In the genomic region with DNA sequence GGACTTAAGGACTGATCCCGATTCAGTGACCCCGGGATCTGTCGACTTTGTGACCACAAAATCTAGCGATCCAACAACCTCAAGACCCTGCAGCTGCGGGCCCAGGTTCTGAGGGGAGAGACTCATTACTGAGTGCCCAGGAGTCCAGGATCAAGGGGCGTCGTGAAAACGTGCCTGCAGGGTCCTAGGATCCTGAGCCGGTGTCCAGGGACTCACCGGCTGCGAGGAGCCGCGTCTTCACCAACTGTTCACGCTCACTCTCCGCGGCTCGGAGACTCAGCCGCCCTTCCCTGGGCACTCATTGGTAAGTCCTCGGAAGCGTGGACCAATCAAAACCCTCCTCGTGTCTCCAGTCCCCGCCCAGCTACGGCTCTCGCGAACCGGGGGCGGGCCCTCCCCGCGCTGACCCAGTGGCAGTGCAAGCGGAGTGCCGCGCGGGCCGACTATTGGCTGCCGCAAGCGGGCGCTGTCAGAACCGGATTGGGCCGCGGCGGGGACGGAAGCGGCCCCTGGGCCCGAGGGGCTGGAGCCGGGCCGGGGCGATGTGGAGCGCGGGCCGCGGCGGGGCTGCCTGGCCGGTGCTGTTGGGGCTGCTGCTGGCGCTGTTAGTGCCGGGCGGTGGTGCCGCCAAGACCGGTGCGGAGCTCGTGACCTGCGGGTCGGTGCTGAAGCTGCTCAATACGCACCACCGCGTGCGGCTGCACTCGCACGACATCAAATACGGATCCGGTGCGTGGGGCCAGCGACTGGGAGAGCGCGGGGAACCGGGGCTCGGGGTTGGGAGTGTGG, we compare ENCODE assay signal across 8 cellular contexts. TPM values are rescaled to one million over a fixed set of nuclear protein-coding genes. Genes with fewer than 3 reads are reported as not detected.
DNase-seq lines count a peak whose midpoint lies in the region; ATAC-seq and TF ChIP-seq lines count a peak whose summit lies in the region.

TSS of gene SDF2L1 (plus strand) at position 508 of the 789 bp plus-strand sequence. CDS start at position 543, 35 bp downstream.

- no peaks in the 10 kb centered on the region for H3K36me3 ChIP-seq in CD4-positive, CD25-positive, alpha-beta regulatory T cell (ENCODE audit: control insufficient read depth, insufficient read depth, low read length)
- peaks cover 0 to 34% of the 10 kb centered on the region in 2 donors for H3K36me3 ChIP-seq in left lung

- H3K36me3 Mint-ChIP-seq in CD4-positive, CD25-positive, alpha-beta regulatory T cell = peaks cover 19% of the 10 kb centered on the region

- no peaks in the 10 kb centered on the region for H3K9me3 ChIP-seq in CD4-positive, CD25-positive, alpha-beta regulatory T cell (ENCODE audit: control insufficient read depth in 2 of 2, low read length in 2 of 2)
- H3K9me3 ChIP-seq in left lung = no peaks in the 10 kb centered on the region

- peaks cover 7 to 33% (median 27%) of the 10 kb centered on the region in 4 donors for H3K4me1 Mint-ChIP-seq in CD4-positive, CD25-positive, alpha-beta regulatory T cell

- peak within 1 kb of the TSS; percentile 84 to 97 (median 95) for H3K27ac Mint-ChIP-seq in CD4-positive, CD25-positive, alpha-beta regulatory T cell

- ATAC-seq in CD4-positive, CD25-positive, alpha-beta regulatory T cell (ENCODE audit: low read depth in 2 of 2) = peak; percentile 97 to 99
- ATAC-seq in GM19438 (IDR thresholded peaks at IDR 0.05; ENCODE audit: low read depth, unreplicated experiment) = peak; percentile 93
- peak; percentile 87 for ATAC-seq in HG03571 (IDR thresholded peaks at IDR 0.05; ENCODE audit: unreplicated experiment)
- peak; percentile 97 for ATAC-seq in left lung

- intact Hi-C loops in left lung (cut with DNase I) = no loop called here

- H3K27me3 ChIP-seq in CD4-positive, CD25-positive, alpha-beta regulatory T cell (ENCODE audit: control insufficient read depth, insufficient read depth, low read length) = no peaks in the 10 kb centered on the region
- no peaks in the 10 kb centered on the region for H3K27me3 ChIP-seq in left lung

- peak within 1 kb of the TSS; percentile 69 for H3K4me3 ChIP-seq in CD4-positive, CD25-positive, alpha-beta regulatory T cell (ENCODE audit: low read depth, low read length)
- peak within 1 kb of the TSS; percentile 69 to 83 for H3K4me3 ChIP-seq in left lung

- TF ChIP-seq CTCF in left lung (IDR thresholded peaks at IDR 0.05) = no peak

- peak within 1 kb of the TSS; percentile 78 for H3K27ac ChIP-seq in CD4-positive, CD25-positive, alpha-beta regulatory T cell (ENCODE audit: insufficient read depth, low read length, poor library complexity, severe bottlenecking)
- H3K27ac ChIP-seq in left lung = peak within 1 kb of the TSS in 1 of 2 donors; percentile 81

- H3K27me3 Mint-ChIP-seq in CD4-positive, CD25-positive, alpha-beta regulatory T cell = peaks cover 6% of the 10 kb centered on the region

- no peaks in the 10 kb centered on the region for H3K9me3 Mint-ChIP-seq in CD4-positive, CD25-positive, alpha-beta regulatory T cell

- H3K4me1 ChIP-seq in CD4-positive, CD25-positive, alpha-beta regulatory T cell (ENCODE audit: control insufficient read depth, insufficient read depth, low read length, poor library complexity, severe bottlenecking) = peaks cover 29% of the 10 kb centered on the region
- H3K4me1 ChIP-seq in left lung = peaks cover 7 to 36% of the 10 kb centered on the region in 2 donors

- peak; percentile 97 to 99 (median 99) for DNase-seq in CD4-positive, CD25-positive, alpha-beta regulatory T cell
- DNase-seq in NCI-H774 (lab: John Stamatoyannopoulos, UW) (peak; percentile 96), dermis blood vessel endothelial cell (peak; percentile 99), left lung (peak; percentile 98)
- peak; percentile 93 to 98 for DNase-seq in activated CD4-positive, alpha-beta T cell treated with anti-CD3 and anti-CD28 coated beads, Interleukin-2, amount 50 U/mL, for 24 hours (ENCODE audit: low read depth in 1 of 2, low spot score in 1 of 2)
- DNase-seq in stimulated activated CD4-positive, alpha-beta T cell treated with anti-CD3 and anti-CD28 coated beads, Interleukin-2, amount 100 ng/mL, for 4 hours (ENCODE audit: low read depth) = peak; percentile 99

- H3K4me3 Mint-ChIP-seq in CD4-positive, CD25-positive, alpha-beta regulatory T cell = peak within 1 kb of the TSS; percentile 86 to 90 (median 88)

RNA-seq across cellular contexts. Expression of gene SDF2L1, which starts in this region (rescaled TPM):
- 29.9 TPM for total RNA-seq in CD4-positive, CD25-positive, alpha-beta regulatory T cell
- 10 to 100 TPM; 65.4 to 89.3 (median 75.5) TPM for polyA plus RNA-seq in CD4-positive, CD25-positive, alpha-beta regulatory T cell
- total RNA-seq in dermis blood vessel endothelial cell (31.1 and 35.3 TPM in 2 replicates), left lung (10 to 100 TPM; 47.2 to 82.1 TPM)
